26 cellular contexts compared by ENCODE assay signal in the genomic region with DNA sequence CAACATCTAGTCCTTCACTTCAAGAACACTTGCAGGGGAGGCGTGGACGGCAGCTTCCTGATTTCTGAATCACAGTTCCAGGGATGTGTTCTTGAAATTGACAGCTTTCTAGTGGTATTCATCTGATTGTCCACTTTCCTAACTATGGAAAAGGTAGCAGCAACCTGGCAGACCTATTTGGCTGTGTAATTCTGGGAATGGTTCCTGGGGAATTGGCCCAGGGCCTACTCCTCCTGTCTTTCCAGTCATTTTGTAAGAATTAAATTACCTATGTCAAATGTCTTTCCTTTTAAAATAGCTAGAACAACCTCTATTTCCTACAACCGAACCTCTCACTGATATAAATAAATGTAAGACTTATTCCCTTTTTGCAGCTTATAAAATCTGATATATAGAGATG.
A peak's percentile ranks its signal among the peaks of the same experiment; 100 is the strongest.
DNase-seq lines count a peak whose midpoint lies in the region; FAIRE-seq and TF ChIP-seq lines count a peak whose summit lies in the region.
"Had no signal": no experiment of that assay in that cellular context is flagged by ENCODE, and none has a peak within 500 bp of the region (broad histone marks: within the 10 kb centered on the region; RNA-seq: fewer than 3 reads in every experiment).

No MANE protein-coding gene starts in this region.

- intact Hi-C loops in activated T-helper 1 cell treated with anti-CD3 and anti-CD28 coated beads, Interleukin-12 subunit alpha, Interleukin-12 subunit beta, Interleukin-2, Interleukin-4 antibody, amounts not matched to agents 30 ng/mL and 10 ng/mL and 1 ng/mL, durations not matched to agents 14 hours and 24 hours and 36 hours (cut with micrococcal nuclease), result no loop called here

- H2BK20ac ChIP-seq in H1 (ENCODE audit: low read length), result no peak overlapping the region

- no peak overlapping the region for H3K4me2 ChIP-seq in H1 (ENCODE audit: insufficient read depth in 1 of 2, low read depth in 2 of 2, low read length in 2 of 2)
- H3K4me2 ChIP-seq: BLaER1 had no signal

- no peak overlapping the region for H3K9ac ChIP-seq in H1 (replicated peaks in 1 of 4; ENCODE audit: extremely low read depth in 1 of 4, low read depth in 3 of 4, low read length in 3 of 4)
- H3K9ac ChIP-seq: BLaER1 had no signal

- TF ChIP-seq POLR2A in H1 (IDR thresholded peaks at IDR 0.05; ENCODE audit: control extremely low read depth in 1 of 2, low read depth in 2 of 2, low read length in 2 of 2), result no peak

- TF ChIP-seq RAD21 in H1 (IDR thresholded peaks at IDR 0.05 in 1 of 2, conservative IDR thresholded peaks at IDR 0.05 in 1 of 2; ENCODE audit: low read depth in 2 of 2, low read length in 2 of 2), result no peak

- no peak overlapping the region for H3K27ac ChIP-seq in H1 (ENCODE audit: low read depth, low read length)
- H3K27ac ChIP-seq: BLaER1 had no signal

- no peak overlapping the region for H4K8ac ChIP-seq in H1 (ENCODE audit: extremely low read depth, insufficient read depth, low read length)

- H3K4me1 Mint-ChIP-seq in activated T-helper 1 cell treated with anti-CD3 and anti-CD28 coated beads, Interleukin-12 subunit alpha, Interleukin-12 subunit beta, Interleukin-2, Interleukin-4 antibody, amounts not matched to agents 30 ng/mL and 10 ng/mL and 1 ng/mL, durations not matched to agents 14 hours and 24 hours and 36 hours (ENCODE audit: low read depth), result no peaks in the 10 kb centered on the region
- H3K4me1 Mint-ChIP-seq: CD14-positive monocyte; CD4-positive, alpha-beta memory T cell; CD4-positive, CD25-positive, alpha-beta regulatory T cell; CD8-positive, alpha-beta memory T cell had no signal

- no peaks in the 10 kb centered on the region for H3K36me3 Mint-ChIP-seq in activated T-helper 1 cell treated with anti-CD3 and anti-CD28 coated beads, Interleukin-12 subunit alpha, Interleukin-12 subunit beta, Interleukin-2, Interleukin-4 antibody, amounts not matched to agents 30 ng/mL and 10 ng/mL and 1 ng/mL, durations not matched to agents 14 hours and 24 hours and 36 hours (ENCODE audit: low read depth)
- H3K36me3 Mint-ChIP-seq: CD14-positive monocyte; CD4-positive, alpha-beta memory T cell; CD4-positive, CD25-positive, alpha-beta regulatory T cell; CD8-positive, alpha-beta memory T cell had no signal

- no peaks in the 10 kb centered on the region for H3K4me1 ChIP-seq in H1 (replicated peaks in 1 of 4; ENCODE audit: control insufficient read depth in 3 of 4, insufficient read depth in 4 of 4, low read length in 3 of 4)
- H3K4me1 ChIP-seq: BE2C, BLaER1 had no signal

- H3K79me1 ChIP-seq in H1 (ENCODE audit: low read depth, low read length), result no peaks in the 10 kb centered on the region

- H2AK5ac ChIP-seq in H1 (ENCODE audit: low read depth, low read length), result no peak overlapping the region

- H3K23ac ChIP-seq in H1 (ENCODE audit: insufficient read length), result no peak overlapping the region

- H3K27me3 ChIP-seq in H1 (replicated peaks in 1 of 4; ENCODE audit: control insufficient read depth in 3 of 4, extremely low read depth in 1 of 4, insufficient read depth in 3 of 4, low read length in 3 of 4), result no peaks in the 10 kb centered on the region
- H3K27me3 ChIP-seq: BE2C, BLaER1 had no signal

- H2BK120ac ChIP-seq in H1 (replicated peaks; ENCODE audit: low read depth, low read length), result no peak overlapping the region

- POLR2A ChIA-PET in H1 (lab: Charles Lee; ENCODE audit: partially characterized antibody), result no interaction called here

- H3K9me3 ChIP-seq in H1 (ENCODE audit: insufficient read depth in 2 of 2, low read depth in 1 of 2, low read length in 1 of 2), result no peaks in the 10 kb centered on the region
- H3K9me3 ChIP-seq: BE2C, BLaER1 had no signal

- no peak overlapping the region for H2BK5ac ChIP-seq in H1 (ENCODE audit: low read depth, low read length)

- peak; percentile 85 for DNase-seq in G401 (ENCODE audit: low spot score)
- DNase-seq in cerebellar cortex (ENCODE audit: low spot score), result peak; percentile 82
- DNase-seq in H1 (ENCODE audit: low read depth in 1 of 2, low spot score in 2 of 2), result no peak
- no peak for DNase-seq in activated T-helper 1 cell treated with anti-CD3 and anti-CD28 coated beads, Interleukin-12 subunit alpha, Interleukin-12 subunit beta, Interleukin-2, Interleukin-4 antibody, amounts not matched to agents 30 ng/mL and 10 ng/mL and 1 ng/mL, durations not matched to agents 14 hours and 24 hours and 36 hours (ENCODE audit: low spot score)
- DNase-seq in NCI-H128 (lab: John Stamatoyannopoulos, UW; ENCODE audit: unreplicated experiment), result no peak
- no peak for DNase-seq in nucleus accumbens (lab: John Stamatoyannopoulos, UW)
- DNase-seq: 8988T; ACHN; BE2C; CD4-positive, alpha-beta memory T cell; CD4-positive, CD25-positive, alpha-beta regulatory T cell; CD8-positive, alpha-beta memory T cell; COR-L47; DMS 273 treated with DMSO at 0.1 percent for 48 hours; DMS153; DMS53; DMS79; DND-41; EL; GF-D8 had no signal

- WGBS in H1 (ENCODE audit: extremely low coverage in 1 of 2, insufficient coverage in 1 of 2, insufficient read length in 1 of 2, insufficient replicate concordance in 2 of 2, low coverage in 1 of 2, low lambda C conversion rate in 2 of 2, missing lambda C conversion rate in 1 of 2), 2 experiments, result 88% methylated on average over 3 of the region's 3 CpGs; no CpG with 5 or more reads in 1 of the 2 experiments

- H4K5ac ChIP-seq in H1 (ENCODE audit: insufficient read length, low read depth, low read length), result no peak overlapping the region

- H3K9me3 Mint-ChIP-seq in activated T-helper 1 cell treated with anti-CD3 and anti-CD28 coated beads, Interleukin-12 subunit alpha, Interleukin-12 subunit beta, Interleukin-2, Interleukin-4 antibody, amounts not matched to agents 30 ng/mL and 10 ng/mL and 1 ng/mL, durations not matched to agents 14 hours and 24 hours and 36 hours, result no peaks in the 10 kb centered on the region
- H3K9me3 Mint-ChIP-seq: CD14-positive monocyte; CD8-positive, alpha-beta memory T cell had no signal

- TF ChIP-seq CTCF in H1 (IDR thresholded peaks at IDR 0.05; ENCODE audit: control extremely low read depth in 1 of 3, insufficient read depth in 1 of 3, low read depth in 1 of 3, low read length in 3 of 3), result no peak

- H3K4me3 Mint-ChIP-seq in activated T-helper 1 cell treated with anti-CD3 and anti-CD28 coated beads, Interleukin-12 subunit alpha, Interleukin-12 subunit beta, Interleukin-2, Interleukin-4 antibody, amounts not matched to agents 30 ng/mL and 10 ng/mL and 1 ng/mL, durations not matched to agents 14 hours and 24 hours and 36 hours, result no peak overlapping the region
- H3K4me3 Mint-ChIP-seq: CD14-positive monocyte; CD4-positive, alpha-beta memory T cell; CD4-positive, CD25-positive, alpha-beta regulatory T cell; CD8-positive, alpha-beta memory T cell had no signal

- no peak overlapping the region for H3K4me3 ChIP-seq in H1 (ENCODE audit: extremely low read depth in 1 of 4, insufficient read depth in 2 of 4, low read depth in 3 of 4, low read length in 4 of 4)
- H3K4me3 ChIP-seq: BLaER1 had no signal

- H3K18ac ChIP-seq in H1 (ENCODE audit: extremely low read depth, low read length), result no peak overlapping the region

- H3K27me3 Mint-ChIP-seq in activated T-helper 1 cell treated with anti-CD3 and anti-CD28 coated beads, Interleukin-12 subunit alpha, Interleukin-12 subunit beta, Interleukin-2, Interleukin-4 antibody, amounts not matched to agents 30 ng/mL and 10 ng/mL and 1 ng/mL, durations not matched to agents 14 hours and 24 hours and 36 hours (ENCODE audit: insufficient read depth), result no peaks in the 10 kb centered on the region
- H3K27me3 Mint-ChIP-seq: CD4-positive, CD25-positive, alpha-beta regulatory T cell had no signal

- H4K91ac ChIP-seq in H1 (replicated peaks; ENCODE audit: insufficient read length, low read length), result no peak overlapping the region

- no peak overlapping the region for H2AFZ ChIP-seq in H1 (ENCODE audit: low read length)

- peak overlapping the region; percentile 25 for H3K56ac ChIP-seq in H1 (replicated peaks; ENCODE audit: insufficient read length, low read depth, low read length)

- no peak overlapping the region for H3K14ac ChIP-seq in H1 (ENCODE audit: insufficient read length)

- no peaks in the 10 kb centered on the region for H3K36me3 ChIP-seq in H1 (ENCODE audit: control insufficient read depth in 2 of 4, insufficient read depth in 4 of 4, low read length in 3 of 4)
- H3K36me3 ChIP-seq: BE2C, BLaER1 had no signal

- no peak for FAIRE-seq in H1 (lab: Jason Lieb, UNC)
- FAIRE-seq: A204.1, G401.6, GM12891, GM19239 had no signal

- CTCF ChIA-PET in H1 (lab: Charles Lee; ENCODE audit: partially characterized antibody), result interaction anchor here (1.4 to 1.7 kb wide), 2 partner anchors 10 to 19 kb away, joined by 3 to 5 read pairs; no protein-coding TSS in a partner anchor

- in situ Hi-C loops in G401 (cut with HindIII; ENCODE audit: low sequenced_read_pairs), result no loop called here

- no peak overlapping the region for H2BK12ac ChIP-seq in H1 (ENCODE audit: low read depth, low read length)

- no peaks in the 10 kb centered on the region for H4K20me1 ChIP-seq in H1 (replicated peaks in 1 of 2; ENCODE audit: control insufficient read depth in 1 of 2, insufficient read depth in 2 of 2, low read length in 2 of 2)
- H4K20me1 ChIP-seq: BLaER1 had no signal

- no peak for TF ChIP-seq EP300 in H1 (IDR thresholded peaks at IDR 0.05; ENCODE audit: borderline replicate concordance in 1 of 2, low read depth in 2 of 2, low read length in 2 of 2)

- no peak overlapping the region for H3K27ac Mint-ChIP-seq in activated T-helper 1 cell treated with anti-CD3 and anti-CD28 coated beads, Interleukin-12 subunit alpha, Interleukin-12 subunit beta, Interleukin-2, Interleukin-4 antibody, amounts not matched to agents 30 ng/mL and 10 ng/mL and 1 ng/mL, durations not matched to agents 14 hours and 24 hours and 36 hours
- H3K27ac Mint-ChIP-seq: CD14-positive monocyte; CD4-positive, alpha-beta memory T cell; CD4-positive, CD25-positive, alpha-beta regulatory T cell; CD8-positive, alpha-beta memory T cell had no signal

- no peaks in the 10 kb centered on the region for H3K23me2 ChIP-seq in H1 (ENCODE audit: low read depth, low read length)

- no peak overlapping the region for H2BK15ac ChIP-seq in H1 (ENCODE audit: low read length)

- no peaks in the 10 kb centered on the region for H3K79me2 ChIP-seq in H1 (ENCODE audit: control insufficient read depth in 1 of 2, insufficient read depth in 2 of 2, low read length in 2 of 2)

- H3K4ac ChIP-seq in H1 (replicated peaks; ENCODE audit: insufficient read length, low read depth, low read length), result no peak overlapping the region

TF ChIP-seq in H1, 55 proteins besides CTCF, POLR2A, EP300 and RAD21 (continues in another document):
- TF ChIP-seq NRF1 (IDR thresholded peaks at IDR 0.05; ENCODE audit: low read depth, low read length) (no peak), POU5F1 (IDR thresholded peaks at IDR 0.05; ENCODE audit: low read depth, low read length) (no peak), CHD2 (IDR thresholded peaks at IDR 0.05; ENCODE audit: low read length) (no peak), KDM1A (IDR thresholded peaks at IDR 0.05; ENCODE audit: borderline replicate concordance, low read length) (no peak), RBBP5 (IDR thresholded peaks at IDR 0.05; ENCODE audit: borderline replicate concordance, low read depth, low read length) (no peak), ASH2L (IDR thresholded peaks at IDR 0.05; ENCODE audit: low read length) (no peak), KDM4A (IDR thresholded peaks at IDR 0.05; ENCODE audit: low read depth, low read length, severe bottlenecking) (no peak), CHD1 (IDR thresholded peaks at IDR 0.05; ENCODE audit: low read depth, low read length) (no peak)

Comparison
In these comparisons a context has a peak if more than half of its experiments do, and no peak if none do; other contexts are left out.
1. DNase-seq: peak in G401 (single experiment) and cerebellar cortex (single experiment); none in H1 (0 of 2), activated T-helper 1 cell treated with anti-CD3 and anti-CD28 coated beads, Interleukin-12 subunit alpha, Interleukin-12 subunit beta, Interleukin-2, Interleukin-4 antibody, amounts not matched to agents 30 ng/mL and 10 ng/mL and 1 ng/mL, durations not matched to agents 14 hours and 24 hours and 36 hours (single experiment), NCI-H128 (single experiment) and nucleus accumbens (0 of 56).